Comparison of ENCODE assay signal across 27 cellular contexts in the genomic region with DNA sequence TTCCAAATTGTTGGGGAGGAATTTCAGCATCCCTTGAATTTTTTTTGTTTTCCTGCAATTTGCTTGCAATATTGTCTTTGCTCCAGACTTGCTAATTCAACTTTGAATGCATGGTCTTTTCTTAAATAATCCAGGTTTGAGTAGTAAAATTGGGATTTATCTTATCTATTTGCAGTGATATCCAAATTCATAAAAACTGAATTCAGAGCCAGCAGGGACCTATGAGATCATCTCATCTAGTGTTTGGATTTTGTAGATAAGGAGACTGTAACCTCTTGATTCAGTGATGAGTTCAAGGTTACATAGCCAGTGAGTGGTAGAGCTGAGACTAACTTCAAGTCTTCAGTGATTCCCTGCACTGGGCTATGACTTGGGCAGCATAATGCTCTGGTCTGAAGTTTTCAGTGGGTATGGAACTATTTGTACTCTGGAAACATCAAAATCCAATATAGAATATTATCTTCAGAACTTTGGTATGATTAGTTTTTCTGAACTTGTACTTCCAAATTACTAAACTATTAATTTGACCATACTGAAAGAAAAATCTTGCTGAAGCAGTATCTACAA.
"Had no signal": no experiment of that assay in that cellular context is flagged by ENCODE, and none has a peak within 500 bp of the region (broad histone marks: within the 10 kb centered on the region; RNA-seq: fewer than 3 reads in every experiment).

No MANE protein-coding gene starts in this region.

- H3K9ac ChIP-seq: parathyroid adenoma had no signal

- H3K9me3 Mint-ChIP-seq: naive B cell; natural killer cell treated with Interleukin-12 subunit alpha and Interleukin-12 subunit beta and Interleukin-15 and Interleukin-18, amount 100 ng/mL, for 72 hours; neural crest cell; stimulated activated naive CD8-positive, alpha-beta T cell treated with anti-CD3 and anti-CD28 coated beads, Interleukin-15, amount 100 ng/mL, for 72 hours had no signal

- H3K27ac Mint-ChIP-seq: naive B cell; natural killer cell treated with Interleukin-12 subunit alpha and Interleukin-12 subunit beta and Interleukin-15 and Interleukin-18, amount 100 ng/mL, for 72 hours; progenitor cell of endocrine pancreas; stimulated activated naive CD8-positive, alpha-beta T cell treated with anti-CD3 and anti-CD28 coated beads, Interleukin-15, amount 100 ng/mL, for 72 hours had no signal

- H3K4me3 ChIP-seq: coronary artery, esophagus muscularis mucosa, lower lobe of right lung, mucosa of descending colon, right lobe of liver, suprapubic skin, transverse colon, upper lobe of right lung, uterus had no signal

- H3K4me1 Mint-ChIP-seq: stimulated activated naive CD8-positive, alpha-beta T cell treated with anti-CD3 and anti-CD28 coated beads, Interleukin-15, amount 100 ng/mL, for 72 hours had no signal

- H3K9me3 ChIP-seq: esophagus muscularis mucosa, lower lobe of right lung, mucosa of descending colon, neutrophil, right lobe of liver, suprapubic skin, transverse colon, upper lobe of right lung, uterus had no signal

- H3K27ac ChIP-seq: coronary artery, lower lobe of right lung, neutrophil, parathyroid adenoma, right lobe of liver, suprapubic skin, upper lobe of right lung had no signal

- DNase-seq: dermis blood vessel endothelial cell; effector memory CD4-positive, alpha-beta T cell; kidney; lower lobe of right lung; mucosa of descending colon; naive B cell; right lobe of liver; small intestine; stimulated activated CD4-positive, alpha-beta T cell treated with anti-CD3 and anti-CD28 coated beads, Interleukin-12 subunit alpha, Interleukin-12 subunit beta, amount 100 ng/mL, for 4 hours; stimulated activated CD4-positive, alpha-beta T cell treated with anti-CD3 and anti-CD28 coated beads, Interleukin-1b, Interleukin-23, amount 100 ng/mL, for 48 hours; stimulated activated CD4-positive, alpha-beta T cell treated with anti-CD3 and anti-CD28 coated beads, Interleukin-4, amount 100 ng/mL, for 1 hour; stimulated activated CD8-positive, alpha-beta memory T cell treated with anti-CD3 and anti-CD28 coated beads, Interleukin-4, amount 100 ng/mL, for 48 hours; stimulated activated naive CD4-positive, alpha-beta T cell; stimulated activated naive CD8-positive, alpha-beta T cell treated with anti-CD3 and anti-CD28 coated beads, Interleukin-15, amount 100 ng/mL, for 72 hours; transverse colon; upper lobe of right lung; uterus had no signal

- H3K36me3 Mint-ChIP-seq: naive B cell; natural killer cell treated with Interleukin-12 subunit alpha and Interleukin-12 subunit beta and Interleukin-15 and Interleukin-18, amount 100 ng/mL, for 72 hours had no signal

- H3K27me3 Mint-ChIP-seq: naive B cell; natural killer cell treated with Interleukin-12 subunit alpha and Interleukin-12 subunit beta and Interleukin-15 and Interleukin-18, amount 100 ng/mL, for 72 hours; progenitor cell of endocrine pancreas; stimulated activated naive CD8-positive, alpha-beta T cell treated with anti-CD3 and anti-CD28 coated beads, Interleukin-15, amount 100 ng/mL, for 72 hours had no signal

- ATAC-seq: left lobe of liver; lower lobe of right lung; mucosa of descending colon; natural killer cell treated with Interleukin-12 subunit alpha and Interleukin-12 subunit beta and Interleukin-15 and Interleukin-18, amount 100 ng/mL, for 72 hours; stimulated activated naive CD8-positive, alpha-beta T cell treated with anti-CD3 and anti-CD28 coated beads, Interleukin-15, amount 100 ng/mL, for 72 hours; upper lobe of right lung had no signal

- H3K36me3 ChIP-seq: esophagus muscularis mucosa, lower lobe of right lung, neutrophil, right lobe of liver, suprapubic skin, transverse colon, upper lobe of right lung, uterus had no signal

- H3K4me3 Mint-ChIP-seq: naive B cell; natural killer cell treated with Interleukin-12 subunit alpha and Interleukin-12 subunit beta and Interleukin-15 and Interleukin-18, amount 100 ng/mL, for 72 hours; neural crest cell; stimulated activated naive CD8-positive, alpha-beta T cell treated with anti-CD3 and anti-CD28 coated beads, Interleukin-15, amount 100 ng/mL, for 72 hours had no signal

- FAIRE-seq: endothelial cell of umbilical vein, kidney, small intestine had no signal
